Comparison of ENCODE assay signal across 2 cellular contexts in the genomic region with DNA sequence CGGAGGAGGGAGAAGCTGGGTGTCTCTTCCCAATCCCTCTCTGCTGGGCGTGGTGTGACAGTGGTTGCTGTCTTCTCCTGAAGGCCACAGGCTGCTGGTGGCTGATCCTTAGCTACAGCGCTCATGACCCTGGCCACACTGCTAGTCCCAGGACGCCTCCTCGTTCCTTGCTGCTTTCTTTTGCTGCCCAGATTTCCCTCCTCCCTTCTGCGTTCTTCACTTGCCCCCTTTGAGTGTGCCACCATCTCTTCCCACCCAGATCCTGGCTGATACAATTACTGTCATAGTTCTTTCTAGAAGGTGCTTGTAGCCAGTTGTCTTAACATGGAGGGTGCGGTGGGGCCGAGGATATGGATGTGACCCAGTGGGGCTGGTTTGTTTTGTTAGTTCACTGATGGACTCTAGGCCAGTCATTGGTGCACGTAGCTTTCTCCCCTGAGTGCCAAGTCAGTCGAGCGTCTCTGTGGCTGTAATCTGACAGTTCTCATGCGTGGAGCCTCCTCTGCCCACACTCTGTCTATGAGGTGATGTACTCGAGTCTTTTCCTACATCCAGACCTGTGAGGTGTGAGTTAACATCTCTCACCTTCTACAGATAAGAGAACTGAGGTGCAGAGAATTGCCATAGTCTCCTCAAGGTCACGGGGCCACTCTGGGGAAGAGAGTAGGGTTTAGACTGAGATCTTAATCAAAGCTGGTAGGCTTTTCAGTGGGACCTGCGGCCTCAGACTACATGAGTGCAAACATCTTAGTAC.
TF ChIP-seq lines count a peak whose summit lies in the region.

No MANE protein-coding gene starts in this region.

TF ChIP-seq in HepG2, 621 proteins besides CTCF, POLR2A, EP300 and RAD21 (continued from another document):
- TF ChIP-seq, protein P1, sequence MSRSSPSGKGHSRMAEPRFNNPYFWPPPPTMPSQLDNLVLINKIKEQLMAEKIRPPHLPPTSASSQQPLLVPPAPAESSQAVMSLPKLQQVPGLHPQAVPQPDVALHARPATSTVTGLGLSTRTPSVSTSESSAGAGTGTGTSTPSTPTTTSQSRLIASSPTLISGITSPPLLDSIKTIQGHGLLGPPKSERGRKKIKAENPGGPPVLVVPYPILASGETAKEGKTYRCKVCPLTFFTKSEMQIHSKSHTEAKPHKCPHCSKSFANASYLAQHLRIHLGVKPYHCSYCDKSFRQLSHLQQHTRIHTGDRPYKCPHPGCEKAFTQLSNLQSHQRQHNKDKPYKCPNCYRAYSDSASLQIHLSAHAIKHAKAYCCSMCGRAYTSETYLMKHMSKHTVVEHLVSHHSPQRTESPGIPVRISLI (CRISPR knock-in tag; IDR thresholded peaks at IDR 0.05; ENCODE audit: borderline replicate concordance): no peak
- TF ChIP-seq HNRNPH1 (optimal IDR thresholded peaks at IDR 0.05; ENCODE audit: low read depth, low read length): no peak
- no peak for TF ChIP-seq GABPA (IDR thresholded peaks at IDR 0.05; ENCODE audit: low read depth, low read length)
- no peak for TF ChIP-seq GABPA (CRISPR knock-in tag; IDR thresholded peaks at IDR 0.05; ENCODE audit: low read depth)
- no peak for TF ChIP-seq ZBTB1 (CRISPR knock-in tag; IDR thresholded peaks at IDR 0.05; ENCODE audit: borderline replicate concordance)
- TF ChIP-seq ZSCAN30 (CRISPR knock-in tag; IDR thresholded peaks at IDR 0.05): no peak
- no peak for TF ChIP-seq ZSCAN22 (CRISPR knock-in tag; IDR thresholded peaks at IDR 0.05)
- TF ChIP-seq SRSF9 (IDR thresholded peaks at IDR 0.05; ENCODE audit: borderline replicate concordance, insufficient read depth, low read depth, low read length, poor library complexity, severe bottlenecking): no peak
- no peak for TF ChIP-seq ZNF317 (CRISPR knock-in tag; IDR thresholded peaks at IDR 0.05)
- TF ChIP-seq ATF1 (CRISPR knock-in tag; IDR thresholded peaks at IDR 0.05): no peak

TF ChIP-seq in WTC11, 78 proteins besides CTCF, POLR2A, EP300 and RAD21 (continued from another document):
- TF ChIP-seq, protein P2, sequence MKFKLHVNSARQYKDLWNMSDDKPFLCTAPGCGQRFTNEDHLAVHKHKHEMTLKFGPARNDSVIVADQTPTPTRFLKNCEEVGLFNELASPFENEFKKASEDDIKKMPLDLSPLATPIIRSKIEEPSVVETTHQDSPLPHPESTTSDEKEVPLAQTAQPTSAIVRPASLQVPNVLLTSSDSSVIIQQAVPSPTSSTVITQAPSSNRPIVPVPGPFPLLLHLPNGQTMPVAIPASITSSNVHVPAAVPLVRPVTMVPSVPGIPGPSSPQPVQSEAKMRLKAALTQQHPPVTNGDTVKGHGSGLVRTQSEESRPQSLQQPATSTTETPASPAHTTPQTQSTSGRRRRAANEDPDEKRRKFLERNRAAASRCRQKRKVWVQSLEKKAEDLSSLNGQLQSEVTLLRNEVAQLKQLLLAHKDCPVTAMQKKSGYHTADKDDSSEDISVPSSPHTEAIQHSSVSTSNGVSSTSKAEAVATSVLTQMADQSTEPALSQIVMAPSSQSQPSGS (CRISPR knock-in tag; IDR thresholded peaks at IDR 0.05; ENCODE audit: borderline replicate concordance, low read depth): no peak
- no peak for TF ChIP-seq EMX1 (CRISPR knock-in tag; IDR thresholded peaks at IDR 0.05)
- TF ChIP-seq, protein P3, sequence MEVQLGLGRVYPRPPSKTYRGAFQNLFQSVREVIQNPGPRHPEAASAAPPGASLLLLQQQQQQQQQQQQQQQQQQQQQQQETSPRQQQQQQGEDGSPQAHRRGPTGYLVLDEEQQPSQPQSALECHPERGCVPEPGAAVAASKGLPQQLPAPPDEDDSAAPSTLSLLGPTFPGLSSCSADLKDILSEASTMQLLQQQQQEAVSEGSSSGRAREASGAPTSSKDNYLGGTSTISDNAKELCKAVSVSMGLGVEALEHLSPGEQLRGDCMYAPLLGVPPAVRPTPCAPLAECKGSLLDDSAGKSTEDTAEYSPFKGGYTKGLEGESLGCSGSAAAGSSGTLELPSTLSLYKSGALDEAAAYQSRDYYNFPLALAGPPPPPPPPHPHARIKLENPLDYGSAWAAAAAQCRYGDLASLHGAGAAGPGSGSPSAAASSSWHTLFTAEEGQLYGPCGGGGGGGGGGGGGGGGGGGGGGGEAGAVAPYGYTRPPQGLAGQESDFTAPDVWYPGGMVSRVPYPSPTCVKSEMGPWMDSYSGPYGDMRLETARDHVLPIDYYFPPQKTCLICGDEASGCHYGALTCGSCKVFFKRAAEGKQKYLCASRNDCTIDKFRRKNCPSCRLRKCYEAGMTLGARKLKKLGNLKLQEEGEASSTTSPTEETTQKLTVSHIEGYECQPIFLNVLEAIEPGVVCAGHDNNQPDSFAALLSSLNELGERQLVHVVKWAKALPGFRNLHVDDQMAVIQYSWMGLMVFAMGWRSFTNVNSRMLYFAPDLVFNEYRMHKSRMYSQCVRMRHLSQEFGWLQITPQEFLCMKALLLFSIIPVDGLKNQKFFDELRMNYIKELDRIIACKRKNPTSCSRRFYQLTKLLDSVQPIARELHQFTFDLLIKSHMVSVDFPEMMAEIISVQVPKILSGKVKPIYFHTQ (CRISPR knock-in tag; IDR thresholded peaks at IDR 0.05): no peak
- TF ChIP-seq, protein P4, sequence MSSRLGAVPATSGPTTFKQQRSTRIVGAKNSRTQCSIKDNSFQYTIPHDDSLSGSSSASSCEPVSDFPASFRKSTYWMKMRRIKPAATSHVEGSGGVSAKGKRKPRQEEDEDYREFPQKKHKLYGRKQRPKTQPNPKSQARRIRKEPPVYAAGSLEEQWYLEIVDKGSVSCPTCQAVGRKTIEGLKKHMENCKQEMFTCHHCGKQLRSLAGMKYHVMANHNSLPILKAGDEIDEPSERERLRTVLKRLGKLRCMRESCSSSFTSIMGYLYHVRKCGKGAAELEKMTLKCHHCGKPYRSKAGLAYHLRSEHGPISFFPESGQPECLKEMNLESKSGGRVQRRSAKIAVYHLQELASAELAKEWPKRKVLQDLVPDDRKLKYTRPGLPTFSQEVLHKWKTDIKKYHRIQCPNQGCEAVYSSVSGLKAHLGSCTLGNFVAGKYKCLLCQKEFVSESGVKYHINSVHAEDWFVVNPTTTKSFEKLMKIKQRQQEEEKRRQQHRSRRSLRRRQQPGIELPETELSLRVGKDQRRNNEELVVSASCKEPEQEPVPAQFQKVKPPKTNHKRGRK (CRISPR knock-in tag; IDR thresholded peaks at IDR 0.05; ENCODE audit: borderline replicate concordance): no peak
- no peak for TF ChIP-seq SOX15 (CRISPR knock-in tag; IDR thresholded peaks at IDR 0.05)
- no peak for TF ChIP-seq CREB1 (CRISPR knock-in tag; IDR thresholded peaks at IDR 0.05)
- no peak for TF ChIP-seq GRHL2 (CRISPR knock-in tag; IDR thresholded peaks at IDR 0.05; ENCODE audit: insufficient replicate concordance, severe bottlenecking)
- TF ChIP-seq, protein P5, sequence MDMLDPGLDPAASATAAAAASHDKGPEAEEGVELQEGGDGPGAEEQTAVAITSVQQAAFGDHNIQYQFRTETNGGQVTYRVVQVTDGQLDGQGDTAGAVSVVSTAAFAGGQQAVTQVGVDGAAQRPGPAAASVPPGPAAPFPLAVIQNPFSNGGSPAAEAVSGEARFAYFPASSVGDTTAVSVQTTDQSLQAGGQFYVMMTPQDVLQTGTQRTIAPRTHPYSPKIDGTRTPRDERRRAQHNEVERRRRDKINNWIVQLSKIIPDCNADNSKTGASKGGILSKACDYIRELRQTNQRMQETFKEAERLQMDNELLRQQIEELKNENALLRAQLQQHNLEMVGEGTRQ (CRISPR knock-in tag; IDR thresholded peaks at IDR 0.05): no peak
- TF ChIP-seq, protein P6, sequence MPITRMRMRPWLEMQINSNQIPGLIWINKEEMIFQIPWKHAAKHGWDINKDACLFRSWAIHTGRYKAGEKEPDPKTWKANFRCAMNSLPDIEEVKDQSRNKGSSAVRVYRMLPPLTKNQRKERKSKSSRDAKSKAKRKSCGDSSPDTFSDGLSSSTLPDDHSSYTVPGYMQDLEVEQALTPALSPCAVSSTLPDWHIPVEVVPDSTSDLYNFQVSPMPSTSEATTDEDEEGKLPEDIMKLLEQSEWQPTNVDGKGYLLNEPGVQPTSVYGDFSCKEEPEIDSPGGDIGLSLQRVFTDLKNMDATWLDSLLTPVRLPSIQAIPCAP (CRISPR knock-in tag; IDR thresholded peaks at IDR 0.05): no peak
- no peak for TF ChIP-seq ZNF423 (CRISPR knock-in tag; IDR thresholded peaks at IDR 0.05)
- no peak for TF ChIP-seq IRF2 (CRISPR knock-in tag; IDR thresholded peaks at IDR 0.05; ENCODE audit: borderline replicate concordance, low read depth)
- no peak for TF ChIP-seq HMGA2 (CRISPR knock-in tag; IDR thresholded peaks at IDR 0.05)
- TF ChIP-seq, protein P7, sequence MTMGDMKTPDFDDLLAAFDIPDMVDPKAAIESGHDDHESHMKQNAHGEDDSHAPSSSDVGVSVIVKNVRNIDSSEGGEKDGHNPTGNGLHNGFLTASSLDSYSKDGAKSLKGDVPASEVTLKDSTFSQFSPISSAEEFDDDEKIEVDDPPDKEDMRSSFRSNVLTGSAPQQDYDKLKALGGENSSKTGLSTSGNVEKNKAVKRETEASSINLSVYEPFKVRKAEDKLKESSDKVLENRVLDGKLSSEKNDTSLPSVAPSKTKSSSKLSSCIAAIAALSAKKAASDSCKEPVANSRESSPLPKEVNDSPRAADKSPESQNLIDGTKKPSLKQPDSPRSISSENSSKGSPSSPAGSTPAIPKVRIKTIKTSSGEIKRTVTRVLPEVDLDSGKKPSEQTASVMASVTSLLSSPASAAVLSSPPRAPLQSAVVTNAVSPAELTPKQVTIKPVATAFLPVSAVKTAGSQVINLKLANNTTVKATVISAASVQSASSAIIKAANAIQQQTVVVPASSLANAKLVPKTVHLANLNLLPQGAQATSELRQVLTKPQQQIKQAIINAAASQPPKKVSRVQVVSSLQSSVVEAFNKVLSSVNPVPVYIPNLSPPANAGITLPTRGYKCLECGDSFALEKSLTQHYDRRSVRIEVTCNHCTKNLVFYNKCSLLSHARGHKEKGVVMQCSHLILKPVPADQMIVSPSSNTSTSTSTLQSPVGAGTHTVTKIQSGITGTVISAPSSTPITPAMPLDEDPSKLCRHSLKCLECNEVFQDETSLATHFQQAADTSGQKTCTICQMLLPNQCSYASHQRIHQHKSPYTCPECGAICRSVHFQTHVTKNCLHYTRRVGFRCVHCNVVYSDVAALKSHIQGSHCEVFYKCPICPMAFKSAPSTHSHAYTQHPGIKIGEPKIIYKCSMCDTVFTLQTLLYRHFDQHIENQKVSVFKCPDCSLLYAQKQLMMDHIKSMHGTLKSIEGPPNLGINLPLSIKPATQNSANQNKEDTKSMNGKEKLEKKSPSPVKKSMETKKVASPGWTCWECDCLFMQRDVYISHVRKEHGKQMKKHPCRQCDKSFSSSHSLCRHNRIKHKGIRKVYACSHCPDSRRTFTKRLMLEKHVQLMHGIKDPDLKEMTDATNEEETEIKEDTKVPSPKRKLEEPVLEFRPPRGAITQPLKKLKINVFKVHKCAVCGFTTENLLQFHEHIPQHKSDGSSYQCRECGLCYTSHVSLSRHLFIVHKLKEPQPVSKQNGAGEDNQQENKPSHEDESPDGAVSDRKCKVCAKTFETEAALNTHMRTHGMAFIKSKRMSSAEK (CRISPR knock-in tag; IDR thresholded peaks at IDR 0.05; ENCODE audit: borderline replicate concordance): no peak
- TF ChIP-seq NR1H2 (CRISPR knock-in tag; IDR thresholded peaks at IDR 0.05): no peak
- TF ChIP-seq, protein P8, sequence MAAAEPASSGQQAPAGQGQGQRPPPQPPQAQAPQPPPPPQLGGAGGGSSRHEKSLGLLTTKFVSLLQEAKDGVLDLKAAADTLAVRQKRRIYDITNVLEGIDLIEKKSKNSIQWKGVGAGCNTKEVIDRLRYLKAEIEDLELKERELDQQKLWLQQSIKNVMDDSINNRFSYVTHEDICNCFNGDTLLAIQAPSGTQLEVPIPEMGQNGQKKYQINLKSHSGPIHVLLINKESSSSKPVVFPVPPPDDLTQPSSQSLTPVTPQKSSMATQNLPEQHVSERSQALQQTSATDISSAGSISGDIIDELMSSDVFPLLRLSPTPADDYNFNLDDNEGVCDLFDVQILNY (CRISPR knock-in tag; IDR thresholded peaks at IDR 0.05): no peak
- no peak for TF ChIP-seq NR2C2 (CRISPR knock-in tag; IDR thresholded peaks at IDR 0.05)
